8 cellular contexts compared by ENCODE assay signal in the genomic region with DNA sequence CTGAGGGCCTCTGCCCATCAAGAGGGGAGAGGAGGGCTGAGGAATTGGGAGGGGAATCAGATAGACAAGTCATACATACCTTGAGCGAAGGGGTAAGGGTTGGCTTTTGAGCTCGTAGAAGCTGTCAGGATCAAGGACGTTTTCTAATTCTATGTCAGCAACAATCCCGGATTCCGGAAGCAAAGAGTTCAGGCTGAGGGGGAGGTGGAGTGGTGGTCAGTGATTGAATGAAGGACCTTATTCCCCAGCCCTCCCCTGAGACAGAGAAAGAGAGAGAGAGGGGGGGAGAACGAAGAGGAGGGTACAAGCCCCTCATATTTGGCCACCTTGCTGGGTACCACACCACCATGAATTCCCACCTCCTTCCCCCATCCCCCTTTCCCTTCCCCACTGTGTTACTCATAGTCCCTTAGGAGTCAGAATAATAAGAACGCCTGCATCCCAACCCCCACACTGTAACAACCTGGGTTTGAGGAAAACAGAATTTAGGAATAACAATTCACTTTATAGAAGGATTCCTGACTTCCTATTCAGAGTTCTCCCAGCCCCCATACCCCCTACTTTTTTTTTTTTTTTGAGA. TPM values are rescaled to one million over a fixed set of nuclear protein-coding genes. Genes with fewer than 3 reads are reported as not detected.
DNase-seq lines count a peak whose midpoint lies in the region; FAIRE-seq and TF ChIP-seq lines count a peak whose summit lies in the region.

No MANE protein-coding gene starts in this region.

- H3K4me2 ChIP-seq in astrocyte (ENCODE audit: low read length), result peak overlapping the region; percentile 90

- no peak for TF ChIP-seq POLR2A in thyroid gland (IDR thresholded peaks at IDR 0.05)

- no peak for TF ChIP-seq CTCF in astrocyte (IDR thresholded peaks at IDR 0.05; ENCODE audit: insufficient read depth, low read depth, low read length)
- no peak for TF ChIP-seq CTCF in thyroid gland (IDR thresholded peaks at IDR 0.05)

- no peak overlapping the region for H2AFZ ChIP-seq in astrocyte (ENCODE audit: low read depth, low read length)

- peak overlapping the region; percentile 88 for H3K27ac Mint-ChIP-seq in activated T-cell treated with anti-CD3 and anti-CD28 coated beads, Interleukin-2, amount 50 U/mL, for 24 hours
- peak overlapping the region; percentile 97 for H3K27ac Mint-ChIP-seq in astrocyte (ENCODE audit: unreplicated experiment)

- H3K4me1 ChIP-seq in astrocyte (ENCODE audit: insufficient read depth, low read length) (peaks cover 18% of the 10 kb centered on the region), thyroid gland (peaks cover 9 to 18% of the 10 kb centered on the region in 2 donors)

- peaks cover 14% of the 10 kb centered on the region for H4K20me1 ChIP-seq in astrocyte (ENCODE audit: insufficient read depth, low read length)

- H3K27me3 ChIP-seq in astrocyte (ENCODE audit: insufficient read depth, low read length) (no peaks in the 10 kb centered on the region), thyroid gland (no peaks in the 10 kb centered on the region)

- H3K4me1 Mint-ChIP-seq in activated T-cell treated with anti-CD3 and anti-CD28 coated beads, Interleukin-2, amount 50 U/mL, for 24 hours (ENCODE audit: low read depth), result peaks cover 33% of the 10 kb centered on the region
- peaks cover 15% of the 10 kb centered on the region for H3K4me1 Mint-ChIP-seq in astrocyte (ENCODE audit: low read depth, unreplicated experiment)

- H3K36me3 Mint-ChIP-seq in activated T-cell treated with anti-CD3 and anti-CD28 coated beads, Interleukin-2, amount 50 U/mL, for 24 hours (ENCODE audit: low read depth), result peaks cover 36% of the 10 kb centered on the region
- peaks cover 8% of the 10 kb centered on the region for H3K36me3 Mint-ChIP-seq in astrocyte (ENCODE audit: low read depth, unreplicated experiment)

- peaks cover 15% of the 10 kb centered on the region for H3K36me3 ChIP-seq in astrocyte (ENCODE audit: insufficient read depth, low read length)
- peaks cover 17 to 27% of the 10 kb centered on the region in 2 donors for H3K36me3 ChIP-seq in thyroid gland

- peak overlapping the region; percentile 91 for H3K9ac ChIP-seq in astrocyte (ENCODE audit: low read length)

- intact Hi-C loops in thyroid gland (cut with DNase I), result no loop called here

- peak overlapping the region; percentile 92 for H3K4me3 Mint-ChIP-seq in activated T-cell treated with anti-CD3 and anti-CD28 coated beads, Interleukin-2, amount 50 U/mL, for 24 hours
- H3K4me3 Mint-ChIP-seq in astrocyte (ENCODE audit: unreplicated experiment), result peak overlapping the region; percentile 97

- H3K27me3 Mint-ChIP-seq in activated T-cell treated with anti-CD3 and anti-CD28 coated beads, Interleukin-2, amount 50 U/mL, for 24 hours, result peaks cover 12% of the 10 kb centered on the region
- no peaks in the 10 kb centered on the region for H3K27me3 Mint-ChIP-seq in astrocyte (ENCODE audit: low read depth, unreplicated experiment)

- H3K4me3 ChIP-seq in astrocyte (ENCODE audit: insufficient read depth, low read depth, low read length) (peak overlapping the region; percentile 77), thyroid gland (replicated peaks in 1 of 3) (peak overlapping the region in 1 of 3 donors; percentile 0)

- H3K9me3 Mint-ChIP-seq in activated T-cell treated with anti-CD3 and anti-CD28 coated beads, Interleukin-2, amount 50 U/mL, for 24 hours, result no peaks in the 10 kb centered on the region
- no peaks in the 10 kb centered on the region for H3K9me3 Mint-ChIP-seq in astrocyte (ENCODE audit: unreplicated experiment)

- H3K79me2 ChIP-seq in astrocyte (ENCODE audit: insufficient read depth, low read length), result peaks cover 49% of the 10 kb centered on the region

- 16 to 25% methylated on average over 7 of the region's 7 CpGs for WGBS in thyroid gland, 2 donors

- no peak for DNase-seq in activated T-cell treated with anti-CD3 and anti-CD28 coated beads, Interleukin-2, amount 50 U/mL, for 24 hours
- no peak for DNase-seq in activated T-cell treated with anti-CD3 and anti-CD28 coated beads, Interleukin-2, amount 50 U/mL, for 48 hours
- DNase-seq in astrocyte (ENCODE audit: low read depth), result no peak
- DNase-seq in kidney tubule cell (ENCODE audit: low spot score), result peak; percentile 28
- no peak for DNase-seq in thyroid gland
- DNase-seq in NCI-H146 treated with DMSO at 0.1 percent for 48 hours (lab: John Stamatoyannopoulos, UW; ENCODE audit: unreplicated experiment), result no peak
- DNase-seq in NCI-H524 treated with DMSO at 0.1 percent for 48 hours (lab: John Stamatoyannopoulos, UW), result no peak
- no peak for DNase-seq in NCI-H1105 (lab: John Stamatoyannopoulos, UW)

- H3K27ac ChIP-seq in astrocyte (ENCODE audit: low read depth, low read length) (peak overlapping the region; percentile 88), thyroid gland (peak overlapping the region; percentile 84 to 98 (median 97))

- peak; percentile 37 for FAIRE-seq in astrocyte (lab: Jason Lieb, UNC)

- H3K9me3 ChIP-seq in astrocyte (ENCODE audit: insufficient read depth, low read depth, low read length) (no peaks in the 10 kb centered on the region), thyroid gland (no peaks in the 10 kb centered on the region)

RNA-seq across cellular contexts. Expression of a gene that starts 2.7 kb away (rescaled TPM):
- total RNA-seq in astrocyte (46.5 and 53.4 TPM in 2 replicates), thyroid gland (100 to 1,000 TPM in 3 of 4 donors, 10 to 100 TPM in 1; 68.4 to 160 (median 118) TPM)

RNA-seq across cellular contexts. Expression of a gene that starts 18.3 kb away (rescaled TPM):
- total RNA-seq in astrocyte (6.3 and 8.2 TPM in 2 replicates), thyroid gland (10 to 100 TPM in 1 of 4 donors, 1 to 10 TPM in 3; 5.1 to 14.4 (median 6.3) TPM)

RNA-seq across cellular contexts. Expression of a gene that starts 33.3 kb away (rescaled TPM):
- total RNA-seq in astrocyte (44.4 and 52.8 TPM in 2 replicates), thyroid gland (10 to 100 TPM; 19.2 to 32.9 (median 22.1) TPM)

RNA-seq across cellular contexts. Expression of a gene that starts 38.4 kb away (rescaled TPM):
- total RNA-seq in astrocyte (41.7 and 43.4 TPM in 2 replicates), thyroid gland (10 to 100 TPM; 30.6 to 33.9 (median 33.4) TPM)

RNA-seq across cellular contexts. Expression of a gene that starts 39.2 kb away (rescaled TPM):
- total RNA-seq in astrocyte (54.9 TPM in 2 replicates), thyroid gland (100 to 1,000 TPM in 3 of 4 donors, 10 to 100 TPM in 1; 99.8 to 184 (median 106) TPM)
